ENCODE assay signal across 15 cellular contexts in the genomic region with DNA sequence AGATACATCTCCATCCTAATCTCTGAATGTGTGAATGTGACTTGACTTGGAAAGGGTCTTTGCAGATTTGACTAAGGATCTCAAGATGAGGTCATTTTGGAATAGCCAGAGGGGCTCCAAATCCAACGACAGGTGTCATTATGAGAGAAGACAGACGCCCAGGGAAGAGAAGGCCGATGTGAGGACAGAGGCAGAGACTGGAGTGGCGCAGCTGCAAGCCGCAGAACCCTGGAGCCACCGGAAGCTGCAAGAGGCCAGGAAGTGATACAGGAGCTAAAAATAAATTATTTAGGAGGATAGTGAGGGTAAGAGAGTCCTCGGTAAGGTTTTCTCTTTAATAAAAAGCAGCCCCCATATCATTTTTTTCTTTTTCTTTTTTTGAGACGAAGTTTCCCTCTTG. TPM values are rescaled to one million over a fixed set of nuclear protein-coding genes. Genes with fewer than 3 reads are reported as not detected.
DNase-seq lines count a peak whose midpoint lies in the region; ATAC-seq and TF ChIP-seq lines count a peak whose summit lies in the region.
"Had no signal": no experiment of that assay in that cellular context is flagged by ENCODE, and none has a peak within 500 bp of the region (broad histone marks: within the 10 kb centered on the region; RNA-seq: fewer than 3 reads in every experiment).

No MANE protein-coding gene starts in this region.

- TF ChIP-seq CTCF in right atrium auricular region (IDR thresholded peaks at IDR 0.05) = no peak
- TF ChIP-seq CTCF in WTC11 (IDR thresholded peaks at IDR 0.05) = no peak
- no peak for TF ChIP-seq CTCF in mammary epithelial cell (conservative IDR thresholded peaks at IDR 0.05 in 1 of 2, IDR thresholded peaks at IDR 0.05 in 1 of 2; ENCODE audit: extremely low read depth in 1 of 2, insufficient read depth in 1 of 2, low read depth in 1 of 2, low read length in 2 of 2)

- H4K20me1 ChIP-seq in mammary epithelial cell (ENCODE audit: insufficient read depth, low read length) = no peaks in the 10 kb centered on the region

- DNase-seq in right cardiac atrium (no peak), right atrium auricular region (ENCODE audit: low spot score) (no peak), NOMO-1 (lab: John Stamatoyannopoulos, UW; ENCODE audit: unreplicated experiment in 2 of 2) (peak; percentile 23 to 24), WTC11 (ENCODE audit: low spot score) (no peak), mammary epithelial cell (no peak), GOT3 (lab: John Stamatoyannopoulos, UW) (no peak)
- no peak for DNase-seq in activated CD4-positive, alpha-beta T cell treated with anti-CD3 and anti-CD28 coated beads for 1 hour
- DNase-seq: CD8-positive, alpha-beta T cell; DMS79; HCEC 1CT; NCI-H1092 treated with DMSO at 0.1 percent for 48 hours; NCI-H510A treated with DMSO at 0.1 percent for 48 hours had no signal

- H3K36me3 ChIP-seq in right atrium auricular region (no peaks in the 10 kb centered on the region), mammary epithelial cell (ENCODE audit: insufficient read depth, low read length) (no peaks in the 10 kb centered on the region)

- in situ Hi-C loops in mammary epithelial cell (cut with MboI; ENCODE audit: low sequenced_read_pairs in 2 of 2) = no loop called here

- H3K27me3 ChIP-seq in right cardiac atrium (ENCODE audit: control insufficient read depth, insufficient read depth) (no peaks in the 10 kb centered on the region), right atrium auricular region (no peaks in the 10 kb centered on the region), mammary epithelial cell (ENCODE audit: insufficient read depth, low read length) (no peaks in the 10 kb centered on the region)

- H3K4me1 ChIP-seq in right cardiac atrium (ENCODE audit: control insufficient read depth, insufficient read depth, low read length) (peaks cover 4% of the 10 kb centered on the region), right atrium auricular region (peaks cover 0 to 20% of the 10 kb centered on the region in 2 donors), mammary epithelial cell (ENCODE audit: insufficient read depth, low read length) (no peaks in the 10 kb centered on the region)

- ATAC-seq in right cardiac atrium (no peak), WTC11 (no peak)
- ATAC-seq: CD8-positive, alpha-beta T cell had no signal

- peaks cover 58% of the 10 kb centered on the region for H3K4me1 Mint-ChIP-seq in WTC11
- H3K4me1 Mint-ChIP-seq: IgD-negative memory B cell had no signal

- CTCF ChIA-PET in WTC11 (lab: Charles Lee) = interaction anchor here (1.5 to 3.0 kb wide), 2 partner anchors 14 to 33 kb away, joined by 8 to 14 read pairs; no protein-coding TSS in a partner anchor
- CTCF ChIA-PET in mammary epithelial cell (lab: Charles Lee; ENCODE audit: low non-redundant PET) = no interaction called here

- peaks cover 5% of the 10 kb centered on the region for H3K36me3 Mint-ChIP-seq in WTC11
- H3K36me3 Mint-ChIP-seq: CD8-positive, alpha-beta T cell; IgD-negative memory B cell had no signal

- peak overlapping the region; percentile 74 for H3K27ac Mint-ChIP-seq in WTC11
- H3K27ac Mint-ChIP-seq: CD8-positive, alpha-beta T cell; IgD-negative memory B cell had no signal

- H3K27me3 Mint-ChIP-seq in WTC11 (ENCODE audit: low read depth) = peaks cover 4% of the 10 kb centered on the region; the same call in 1 of the 2 replicates

- POLR2A ChIA-PET in WTC11 (lab: Charles Lee) = no interaction called here

- no peak overlapping the region for H3K4me3 Mint-ChIP-seq in WTC11
- H3K4me3 Mint-ChIP-seq: CD8-positive, alpha-beta T cell; IgD-negative memory B cell had no signal

- intact Hi-C loops in right cardiac atrium (cut with DNase I) (no loop called here), mammary epithelial cell (cut with micrococcal nuclease) (no loop called here)

- no peaks in the 10 kb centered on the region for H3K79me2 ChIP-seq in mammary epithelial cell (ENCODE audit: insufficient read depth, low read length)

- no peak overlapping the region for H3K4me3 ChIP-seq in right cardiac atrium (ENCODE audit: low read length)
- no peak overlapping the region for H3K4me3 ChIP-seq in right atrium auricular region
- H3K4me3 ChIP-seq in mammary epithelial cell (replicated peaks in 1 of 3; ENCODE audit: insufficient read depth in 1 of 3, low read depth in 2 of 3, low read length in 3 of 3) = no peak overlapping the region

- dilution Hi-C loops in mammary epithelial cell (cut with HindIII; ENCODE audit: low sequenced_read_pairs) = loop anchor here (10.0 kb wide), 2 partner anchors 249 to 359 kb away; no protein-coding TSS in a partner anchor

- no peak overlapping the region for H2AFZ ChIP-seq in mammary epithelial cell (ENCODE audit: low read depth, low read length)

- H3K27ac ChIP-seq in right cardiac atrium (ENCODE audit: low read length) (peak overlapping the region; percentile 22), right atrium auricular region (peak overlapping the region in 1 of 2 donors; percentile 51), mammary epithelial cell (ENCODE audit: insufficient read depth, low read depth, low read length) (no peak overlapping the region)

- H3K9ac ChIP-seq in mammary epithelial cell (ENCODE audit: insufficient read depth, low read length) = no peak overlapping the region

- BruUV-seq in mammary epithelial cell (replicated peaks; lab: Mats Ljungman, UMichigan) = no TSS peak

- 30% methylated on average over 8 of the region's 8 CpGs for WGBS in right cardiac atrium
- WGBS in mammary epithelial cell (ENCODE audit: low coverage, missing lambda C conversion rate) = 74% methylated on average over 8 of the region's 8 CpGs

- H3K4me2 ChIP-seq in mammary epithelial cell (ENCODE audit: insufficient read depth, low read depth, low read length) = no peak overlapping the region

- no peaks in the 10 kb centered on the region for H3K9me3 ChIP-seq in right cardiac atrium (ENCODE audit: control insufficient read depth, low read length)
- H3K9me3 ChIP-seq in right atrium auricular region = peaks cover 0 to under 1% of the 10 kb centered on the region in 2 donors
- peaks cover 3% of the 10 kb centered on the region for H3K9me3 ChIP-seq in mammary epithelial cell (replicated peaks; ENCODE audit: insufficient read depth, low read length)

- peaks cover 16% of the 10 kb centered on the region for H3K9me3 Mint-ChIP-seq in WTC11
- H3K9me3 Mint-ChIP-seq: CD8-positive, alpha-beta T cell had no signal

TF ChIP-seq in WTC11, 78 proteins besides CTCF, POLR2A, EP300 and RAD21:
- TF ChIP-seq ZNF416 (CRISPR knock-in tag; IDR thresholded peaks at IDR 0.05) (no peak), PRRX2 (CRISPR knock-in tag; IDR thresholded peaks at IDR 0.05) (no peak), GABPB1 (CRISPR knock-in tag; IDR thresholded peaks at IDR 0.05) (no peak), HMGA2 (CRISPR knock-in tag; IDR thresholded peaks at IDR 0.05) (no peak), ZNF121 (CRISPR knock-in tag; IDR thresholded peaks at IDR 0.05) (no peak)
- TF ChIP-seq, protein P1, sequence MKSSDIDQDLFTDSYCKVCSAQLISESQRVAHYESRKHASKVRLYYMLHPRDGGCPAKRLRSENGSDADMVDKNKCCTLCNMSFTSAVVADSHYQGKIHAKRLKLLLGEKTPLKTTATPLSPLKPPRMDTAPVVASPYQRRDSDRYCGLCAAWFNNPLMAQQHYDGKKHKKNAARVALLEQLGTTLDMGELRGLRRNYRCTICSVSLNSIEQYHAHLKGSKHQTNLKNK (CRISPR knock-in tag; IDR thresholded peaks at IDR 0.05) = no peak
- TF ChIP-seq, protein P2, sequence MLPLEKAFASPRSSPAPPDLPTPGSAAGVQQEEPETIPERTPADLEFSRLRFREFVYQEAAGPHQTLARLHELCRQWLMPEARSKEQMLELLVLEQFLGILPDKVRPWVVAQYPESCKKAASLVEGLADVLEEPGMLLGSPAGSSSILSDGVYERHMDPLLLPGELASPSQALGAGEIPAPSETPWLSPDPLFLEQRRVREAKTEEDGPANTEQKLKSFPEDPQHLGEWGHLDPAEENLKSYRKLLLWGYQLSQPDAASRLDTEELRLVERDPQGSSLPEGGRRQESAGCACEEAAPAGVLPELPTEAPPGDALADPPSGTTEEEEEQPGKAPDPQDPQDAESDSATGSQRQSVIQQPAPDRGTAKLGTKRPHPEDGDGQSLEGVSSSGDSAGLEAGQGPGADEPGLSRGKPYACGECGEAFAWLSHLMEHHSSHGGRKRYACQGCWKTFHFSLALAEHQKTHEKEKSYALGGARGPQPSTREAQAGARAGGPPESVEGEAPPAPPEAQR (CRISPR knock-in tag; IDR thresholded peaks at IDR 0.05) = no peak

RNA-seq across cellular contexts. Expression of a gene that starts 9.7 kb away (rescaled TPM):
- not detected for total RNA-seq in right cardiac atrium
- not detected for polyA plus RNA-seq in right cardiac atrium
- total RNA-seq in right atrium auricular region = not detected
- 0.11 TPM in 1 of 3 replicates, not detected in the others for total RNA-seq in WTC11 (2021)
- not detected for total RNA-seq in mammary epithelial cell
- not detected for polyA plus RNA-seq in mammary epithelial cell
- polyA minus RNA-seq in mammary epithelial cell = not detected
- total RNA-seq: CD8-positive, alpha-beta T cell; G401; RPMI7951 had no signal
- polyA plus RNA-seq: IgD-negative memory B cell had no signal

RNA-seq across cellular contexts. Expression of a gene that starts 16.1 kb away (rescaled TPM):
- total RNA-seq in right cardiac atrium = 10 to 100 TPM; 83.0 to 97.0 (median 83.5) TPM
- polyA plus RNA-seq in right cardiac atrium = 53.6 TPM
- 10 to 100 TPM; 50.4 to 78.9 TPM for total RNA-seq in right atrium auricular region
- 37.6 to 37.9 TPM (median 37.7 TPM) in 3 replicates for total RNA-seq in WTC11 (2021)
- total RNA-seq in mammary epithelial cell = 10 to 100 TPM; 18.7 to 76.3 TPM
- 28.3 TPM for polyA plus RNA-seq in mammary epithelial cell
- 63.9 TPM for polyA minus RNA-seq in mammary epithelial cell

Comparison
In these comparisons a context has a peak if more than half of its experiments do, and no peak if none do; other contexts are left out.
1. DNase-seq: peak in NOMO-1 (2 of 2); none in right cardiac atrium (0 of 3), right atrium auricular region (single experiment), WTC11 (single experiment), activated CD4-positive, alpha-beta T cell treated with anti-CD3 and anti-CD28 coated beads for 1 hour (single experiment), mammary epithelial cell (single experiment) and GOT3 (single experiment).